Comparison of ENCODE assay signal across 1 cellular context in the genomic region with DNA sequence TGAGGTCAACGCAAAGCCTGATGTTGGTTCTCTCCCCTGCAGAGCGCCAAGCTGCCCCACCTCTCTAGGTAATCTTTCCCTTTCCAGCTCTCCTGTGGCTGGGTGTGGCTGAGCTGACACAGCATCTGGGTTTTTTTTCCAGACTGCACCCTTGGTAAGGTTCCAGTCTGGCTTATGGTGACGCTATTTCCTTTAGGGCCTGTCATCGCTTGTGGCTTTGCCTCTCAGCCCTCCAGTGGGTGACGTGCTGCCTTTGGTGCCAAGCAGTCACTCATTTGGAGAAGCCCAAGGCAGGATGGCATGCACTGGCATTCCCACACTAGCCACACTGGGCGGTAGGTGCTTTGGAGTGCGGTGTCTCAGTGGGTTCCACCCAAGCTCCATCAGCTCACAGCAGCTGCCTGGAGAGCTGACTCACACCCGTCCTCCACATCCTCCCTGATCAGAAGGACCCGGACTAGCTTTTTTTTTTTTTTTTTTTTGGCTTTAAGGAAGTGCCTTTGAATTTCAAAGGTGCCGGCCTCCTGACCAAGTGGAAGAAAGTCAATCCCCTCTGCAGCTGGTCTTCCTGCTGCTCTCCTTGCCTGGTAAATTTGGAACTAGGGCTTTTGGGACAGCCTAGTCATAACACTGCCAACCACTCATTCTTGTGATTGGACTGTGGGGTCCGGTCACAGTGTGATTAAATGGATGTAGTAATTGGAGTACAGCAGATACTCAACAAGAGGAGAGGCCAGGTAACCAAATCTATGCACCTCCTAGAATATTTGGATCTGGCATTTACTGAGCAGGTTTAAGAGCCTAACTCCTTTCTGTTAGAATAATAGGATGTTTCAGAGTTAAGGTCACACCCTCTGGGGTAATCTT.
TF ChIP-seq lines count a peak whose summit lies in the region.

No MANE protein-coding gene starts in this region.

TF ChIP-seq in HCT116, 20 proteins besides CTCF, POLR2A, EP300 and RAD21 (continued from another document):
- peak; percentile 88 for TF ChIP-seq FOSL1 (IDR thresholded peaks at IDR 0.05; ENCODE audit: low read depth)
TF ChIP-seq in HCT116: peak in this region for 11.
